1 cellular context compared by ENCODE assay signal in the genomic region with DNA sequence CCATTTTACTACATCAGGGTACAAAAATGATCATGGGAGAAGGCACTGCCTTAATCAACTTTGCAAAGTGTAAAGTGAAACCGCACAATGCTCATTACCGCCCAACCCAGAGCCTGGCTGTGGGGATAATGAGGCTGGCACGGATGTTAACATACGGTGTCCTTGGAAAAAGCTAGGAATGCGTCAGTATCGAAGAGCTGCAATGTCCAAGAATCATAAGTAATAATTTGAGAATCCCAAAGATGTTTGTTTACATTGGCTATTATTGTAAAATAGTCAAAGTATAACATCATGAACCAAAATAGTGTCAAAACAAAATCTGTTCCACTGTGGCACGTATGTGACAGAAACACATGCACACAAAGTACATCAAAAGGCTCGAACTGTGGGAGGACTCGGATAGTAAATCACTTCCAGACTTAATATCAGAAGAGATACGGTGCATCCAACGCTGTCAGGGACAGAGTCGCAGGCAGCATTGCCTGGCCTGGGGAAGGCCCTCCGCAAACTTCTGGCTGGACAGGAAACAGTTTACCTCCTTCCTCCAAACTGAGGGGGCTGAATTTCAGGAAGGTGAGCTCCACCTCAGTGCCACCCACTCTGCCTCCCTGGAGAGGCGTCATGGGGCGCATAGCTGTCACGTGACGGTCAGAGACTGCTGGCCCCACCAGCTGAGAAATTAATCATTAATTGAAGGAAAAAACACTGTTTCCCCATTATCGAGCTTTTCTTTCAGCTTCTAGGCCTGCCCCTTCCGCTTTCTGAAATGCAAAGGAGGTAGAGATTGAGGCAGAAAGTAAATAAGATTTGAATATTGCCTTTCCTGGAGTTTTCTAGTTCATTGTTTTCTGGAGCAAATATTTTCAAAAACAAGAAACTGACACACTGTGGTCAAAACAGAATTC.
TF ChIP-seq lines count a peak whose summit lies in the region.

No MANE protein-coding gene starts in this region.

TF ChIP-seq in HCT116, 20 proteins besides CTCF, POLR2A, EP300 and RAD21 (continued from another document):
- TF ChIP-seq POLR2AphosphoS5 (IDR thresholded peaks at IDR 0.05; ENCODE audit: low read depth, low read length) (peak; percentile 98), ELF1 (IDR thresholded peaks at IDR 0.05; ENCODE audit: borderline replicate concordance, low read depth) (no peak), TCF7L2 (IDR thresholded peaks at IDR 0.05; ENCODE audit: borderline replicate concordance, extremely low read depth, insufficient read depth, insufficient read length) (peak; percentile 56), ZFX (IDR thresholded peaks at IDR 0.05) (no peak), SRF (IDR thresholded peaks at IDR 0.05; ENCODE audit: low read depth) (no peak)
TF ChIP-seq in HCT116: peak in this region for 2.
